In the genomic region with DNA sequence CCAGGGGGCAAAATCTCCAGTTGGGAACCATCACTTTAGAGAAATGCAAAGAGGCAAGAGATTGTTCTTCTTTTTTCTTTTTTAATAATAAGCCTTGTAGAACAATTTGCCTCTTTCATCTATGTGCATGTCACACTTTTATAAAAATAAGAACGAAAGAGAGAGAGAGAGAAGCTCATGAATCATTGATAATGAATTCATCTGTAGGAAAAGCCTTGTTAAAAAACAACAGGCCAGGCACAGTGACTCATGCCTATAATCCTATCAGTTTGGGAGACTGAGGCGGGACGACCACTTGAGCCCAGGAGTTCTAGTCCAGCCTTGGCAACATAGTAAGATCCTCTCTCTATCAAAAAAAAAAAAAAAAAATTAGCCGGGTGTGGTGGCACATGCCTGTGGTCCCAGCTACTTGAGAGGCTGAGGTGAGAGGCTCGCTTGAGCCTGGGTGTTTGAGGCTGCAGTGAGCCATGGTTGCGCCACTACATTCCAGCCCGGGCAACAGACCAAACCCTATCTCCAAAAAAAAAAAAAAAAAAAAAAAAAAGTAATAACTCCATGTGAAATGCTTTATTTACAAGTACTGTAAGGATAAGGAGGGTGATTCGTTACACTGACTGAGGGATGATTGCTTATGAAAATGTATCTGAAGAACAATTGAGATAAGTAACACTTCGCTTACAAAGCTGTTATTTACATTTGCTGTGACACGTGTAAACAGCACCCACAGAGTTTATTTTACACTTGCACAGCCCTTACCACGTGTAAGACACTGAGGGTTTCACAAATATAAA, we compare ENCODE assay signal across 10 cellular contexts. TPM values are rescaled to one million over a fixed set of nuclear protein-coding genes. Genes with fewer than 3 reads are reported as not detected.
DNase-seq lines count a peak whose midpoint lies in the region; FAIRE-seq and TF ChIP-seq lines count a peak whose summit lies in the region.
"Had no signal": no experiment of that assay in that cellular context is flagged by ENCODE, and none has a peak within 500 bp of the region (broad histone marks: within the 10 kb centered on the region; RNA-seq: fewer than 3 reads in every experiment).

No MANE protein-coding gene starts in this region.

- TF ChIP-seq POLR2A in breast epithelium (IDR thresholded peaks at IDR 0.05), result no peak
- TF ChIP-seq POLR2A in tibial nerve (IDR thresholded peaks at IDR 0.05), result no peak

- TF ChIP-seq CTCF in breast epithelium (IDR thresholded peaks at IDR 0.05) (no peak), tibial nerve (IDR thresholded peaks at IDR 0.05) (no peak)

- no peaks in the 10 kb centered on the region for H3K27me3 ChIP-seq in breast epithelium
- no peaks in the 10 kb centered on the region for H3K27me3 ChIP-seq in tibial nerve

- H3K4me3 ChIP-seq in breast epithelium, result no peak overlapping the region
- no peak overlapping the region for H3K4me3 ChIP-seq in tibial nerve
- H3K4me3 ChIP-seq: GM12878 had no signal

- H3K36me3 ChIP-seq in breast epithelium (no peaks in the 10 kb centered on the region), tibial nerve (no peaks in the 10 kb centered on the region)

- DNase-seq in HTR-8/SVneo (ENCODE audit: insufficient read length, low spot score), result no peak
- peak in 1 of 2 donors; percentile 59 for DNase-seq in breast epithelium (ENCODE audit: low spot score in 2 of 2)
- peak; percentile 90 for DNase-seq in iris pigment epithelial cell (ENCODE audit: low read depth)
- no peak for DNase-seq in tibial nerve (ENCODE audit: low spot score in 2 of 2)
- DNase-seq in stimulated activated CD4-positive, alpha-beta T cell treated with anti-CD3 and anti-CD28 coated beads, Interleukin-1b, Interleukin-23, amount 100 ng/mL, for 48 hours, result no peak
- no peak for DNase-seq in NCI-H524 treated with DMSO at 0.1 percent for 48 hours (lab: John Stamatoyannopoulos, UW)
- no peak for DNase-seq in SKM-1 treated with dmso at 0.1 percent for 144 hours (lab: John Stamatoyannopoulos, UW; ENCODE audit: unreplicated experiment)
- no peak for DNase-seq in globus pallidus (ENCODE audit: low spot score)

- WGBS in tibial nerve, 2 donors, result 47 to 48% methylated on average over 11 of the region's 11 CpGs

- H3K4me1 ChIP-seq in breast epithelium (peaks cover under 1 to 7% of the 10 kb centered on the region in 2 donors), tibial nerve (peaks cover 0 to 52% (median 20%) of the 10 kb centered on the region in 4 donors)

- H3K9me3 ChIP-seq in breast epithelium, result no peaks in the 10 kb centered on the region
- no peaks in the 10 kb centered on the region for H3K9me3 ChIP-seq in tibial nerve

- TF ChIP-seq EP300 in tibial nerve (IDR thresholded peaks at IDR 0.05), result no peak

- H3K27ac ChIP-seq in breast epithelium (peak overlapping the region; percentile 56 to 69), tibial nerve (peak overlapping the region; percentile 20 to 82 (median 68))

- peak; percentile 93 for FAIRE-seq in HTR-8/SVneo (lab: Jason Lieb, UNC)
- FAIRE-seq: colon, GM12878 had no signal

- intact Hi-C loops in breast epithelium (cut with DNase I; ENCODE audit: low total_unique reads), result loop anchor here (5.0 kb wide), 1 partner anchor 696 kb away; a partner anchor contains a TSS

RNA-seq across cellular contexts. Expression of a gene that starts 6.0 kb away (rescaled TPM):
- total RNA-seq in breast epithelium, result 1,000 to 10,000 TPM in 1 of 3 donors, 10 to 100 TPM in 2; 16.1 to 1,283 (median 39.0) TPM
- total RNA-seq in tibial nerve, result 1,000 to 10,000 TPM in 1 of 4 donors, 100 to 1,000 TPM in 2, 10 to 100 TPM in 1; 84.0 to 1,826 (median 378) TPM

RNA-seq across cellular contexts. Expression of a gene that starts 24.5 kb away (rescaled TPM):
- 1 to 10 TPM; 5.0 to 7.3 (median 5.6) TPM for total RNA-seq in breast epithelium
- total RNA-seq in tibial nerve, result 1 to 10 TPM in 3 of 4 donors, under 1 TPM in 1; 0.87 to 6.0 (median 1.5) TPM
- total RNA-seq: GM12878 had no signal
